In genomic region chr2:219769044-219770030, GRCh38 we compare ENCODE assay signal across 12 cellular contexts.
DNase-seq lines count a peak whose midpoint lies in the region; TF ChIP-seq lines count a peak whose summit lies in the region.
"Had no signal": no experiment of that assay in that cellular context is flagged by ENCODE, and none has a peak within 500 bp of the region (broad histone marks: within the 10 kb centered on the region; RNA-seq: fewer than 3 reads in every experiment).

No MANE protein-coding gene starts in this region.

- intact Hi-C loops in testis (cut with DNase I; ENCODE audit: low total_unique reads), result no loop called here

- H3K9me3 ChIP-seq in testis, result no peaks in the 10 kb centered on the region
- H3K9me3 ChIP-seq: neutrophil had no signal

- TF ChIP-seq POLR2A in testis (IDR thresholded peaks at IDR 0.05), result no peak

- peak overlapping the region in 1 of 2 donors; percentile 63 for H3K27ac ChIP-seq in coronary artery
- H3K27ac ChIP-seq in testis, result no peak overlapping the region
- H3K27ac ChIP-seq: neutrophil had no signal

- 46 to 47% methylated on average over 18 to 19 of the region's 19 CpGs for WGBS in testis, 2 donors

- H3K4me3 ChIP-seq in coronary artery (peak overlapping the region; percentile 3), testis (no peak overlapping the region)

- H3K36me3 ChIP-seq in testis (ENCODE audit: low read depth, missing control alignments), result no peaks in the 10 kb centered on the region
- H3K36me3 ChIP-seq: neutrophil had no signal

- TF ChIP-seq CTCF in coronary artery (IDR thresholded peaks at IDR 0.05), result no peak
- TF ChIP-seq CTCF in testis (IDR thresholded peaks at IDR 0.05), result no peak

- no peaks in the 10 kb centered on the region for H3K4me1 ChIP-seq in testis

- DNase-seq in NCI-H748 (lab: John Stamatoyannopoulos, UW; ENCODE audit: unreplicated experiment) (peak; percentile 19), NCI-H748 treated with DMSO at 0.1 percent for 48 hours (lab: John Stamatoyannopoulos, UW) (no peak), coronary artery (ENCODE audit: low spot score) (no peak), left kidney (ENCODE audit: low read depth, low spot score) (peak; percentile 73), testis (peak; percentile 48), NCI-H1417 (lab: John Stamatoyannopoulos, UW) (no peak)
- no peak for DNase-seq in central memory CD4-positive, alpha-beta T cell
- no peak for DNase-seq in activated T-cell treated with anti-CD3 and anti-CD28 coated beads, Interleukin-2, amount 50 U/mL, for 48 hours
- DNase-seq: activated CD4-positive, alpha-beta T cell treated with anti-CD3 and anti-CD28 coated beads, Interleukin-2, amount 50 U/mL, for 1 hour; cortex of kidney; NCI-H2107 had no signal

- H3K27me3 ChIP-seq in testis, result no peaks in the 10 kb centered on the region
- H3K27me3 ChIP-seq: neutrophil had no signal

Comparison
In these comparisons a context has a peak if more than half of its experiments do, and no peak if none do; other contexts are left out.
1. DNase-seq: peak in NCI-H748 (single experiment), left kidney (single experiment) and testis (single experiment); none in NCI-H748 treated with DMSO at 0.1 percent for 48 hours (single experiment), coronary artery (single experiment), central memory CD4-positive, alpha-beta T cell (single experiment), NCI-H1417 (0 of 3) and activated T-cell treated with anti-CD3 and anti-CD28 coated beads, Interleukin-2, amount 50 U/mL, for 48 hours (0 of 2).